ENCODE assay signal across 13 cellular contexts in the genomic region with DNA sequence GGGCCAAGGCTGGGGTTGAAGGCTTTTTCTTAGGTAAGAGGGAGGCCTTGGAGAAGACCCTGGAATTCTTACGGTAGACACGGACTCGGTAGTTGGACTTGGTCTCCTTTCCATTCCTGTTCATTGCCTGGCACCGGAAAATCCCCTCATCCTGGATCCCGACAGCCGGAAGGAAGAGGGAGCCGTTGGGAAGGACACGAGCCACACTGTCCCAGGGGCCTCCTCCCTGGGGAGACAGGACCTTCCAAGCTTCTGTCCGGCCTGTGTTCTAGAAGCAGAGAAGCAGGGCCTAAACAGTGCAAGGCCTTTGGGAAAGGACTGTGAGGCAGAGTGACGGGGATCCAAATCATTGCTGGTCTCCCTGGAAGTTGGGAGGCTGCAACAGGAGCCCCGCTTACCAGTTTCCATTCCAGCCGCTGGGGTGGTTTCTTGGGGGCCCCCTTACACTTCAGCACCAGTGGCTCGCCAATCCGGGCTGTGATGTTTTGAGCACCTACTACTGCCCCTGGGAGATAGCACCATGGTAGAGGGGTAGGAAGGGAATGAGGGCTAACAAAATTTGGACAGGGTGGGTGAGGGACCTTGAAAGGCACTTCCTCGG. TPM values are rescaled to one million over a fixed set of nuclear protein-coding genes. Genes with fewer than 3 reads are reported as not detected.
A peak's percentile ranks its signal among the peaks of the same experiment; 100 is the strongest.
DNase-seq lines count a peak whose midpoint lies in the region; ATAC-seq and TF ChIP-seq lines count a peak whose summit lies in the region.
"Had no signal": no experiment of that assay in that cellular context is flagged by ENCODE, and none has a peak within 500 bp of the region (broad histone marks: within the 10 kb centered on the region; RNA-seq: fewer than 3 reads in every experiment).

No MANE protein-coding gene starts in this region.

- intact Hi-C loops in CD4-positive, alpha-beta memory T cell (cut with micrococcal nuclease): no loop called here
- intact Hi-C loops in left ventricle myocardium superior (cut with micrococcal nuclease): no loop called here
- intact Hi-C loops in sigmoid colon (cut with DNase I): no loop called here

- TF ChIP-seq EP300 in sigmoid colon (IDR thresholded peaks at IDR 0.05): no peak

- H3K4me1 ChIP-seq in CD4-positive, alpha-beta memory T cell (ENCODE audit: insufficient read depth, low read length): peaks cover 88% of the 10 kb centered on the region
- H3K4me1 ChIP-seq in HEK293 (ENCODE audit: control insufficient read depth, insufficient read depth, low read length) (peaks cover 7% of the 10 kb centered on the region), sigmoid colon (peaks cover 0 to 77% (median 51%) of the 10 kb centered on the region in 4 donors)

- TF ChIP-seq CTCF in HEK293 (tag by site-specific recombination; IDR thresholded peaks at IDR 0.05) (no peak), sigmoid colon (IDR thresholded peaks at IDR 0.05) (no peak)

- CTCF ChIA-PET in CD4-positive, alpha-beta memory T cell (lab: Charles Lee; ENCODE audit: partially characterized antibody): no interaction called here
- CTCF ChIA-PET in HEK293 (lab: Yijun Ruan, JAX): interaction anchor here (2.1 kb wide), 1 partner anchor 12 kb away, joined by 9 read pairs; no protein-coding TSS in a partner anchor

- H3K36me3 ChIP-seq in CD4-positive, alpha-beta memory T cell (ENCODE audit: insufficient read depth, low read length): peaks cover 60% of the 10 kb centered on the region
- H3K36me3 ChIP-seq in HEK293 (ENCODE audit: control insufficient read depth in 2 of 2, insufficient read depth in 1 of 2, low read length in 2 of 2): peaks cover 0 to 73% of the 10 kb centered on the region in 2 experiments; a peak in 2 of 3 replicates
- peaks cover 13 to 66% (median 23%) of the 10 kb centered on the region in 4 donors for H3K36me3 ChIP-seq in sigmoid colon

- peak in 1 of 5 donors; percentile 23 for DNase-seq in CD4-positive, alpha-beta memory T cell
- DNase-seq in left ventricle myocardium superior (peak; percentile 47), sigmoid colon (no peak), GF-D8 (lab: John Stamatoyannopoulos, UW) (no peak)
- no peak for DNase-seq in activated CD4-positive, CD25-positive, alpha-beta regulatory T cell treated with anti-CD3 and anti-CD28 coated beads, Interleukin-2, amount 50 U/mL, for 72 hours
- DNase-seq: dermis blood vessel endothelial cell, mucosa of descending colon, SHP77 treated with DMSO at 0.1 percent for 48 hours had no signal

- peaks cover 36 to 59% of the 10 kb centered on the region in 2 donors for H3K36me3 Mint-ChIP-seq in CD4-positive, alpha-beta memory T cell

- H3K9me3 ChIP-seq in CD4-positive, alpha-beta memory T cell (ENCODE audit: control insufficient read depth in 1 of 2, low read length in 2 of 2): no peaks in the 10 kb centered on the region
- H3K9me3 ChIP-seq in HEK293 (ENCODE audit: control insufficient read depth, insufficient read depth, low read depth, low read length): no peaks in the 10 kb centered on the region
- H3K9me3 ChIP-seq in sigmoid colon: no peaks in the 10 kb centered on the region
- H3K9me3 ChIP-seq: adrenal gland, mucosa of descending colon had no signal

- ATAC-seq in left ventricle myocardium superior (no peak), GM19328 (IDR thresholded peaks at IDR 0.05; ENCODE audit: unreplicated experiment) (no peak), GM21825 (IDR thresholded peaks at IDR 0.05; ENCODE audit: unreplicated experiment) (no peak)
- ATAC-seq: mucosa of descending colon had no signal

- no peaks in the 10 kb centered on the region for H3K27me3 ChIP-seq in CD4-positive, alpha-beta memory T cell (ENCODE audit: insufficient read depth, low read length)
- H3K27me3 ChIP-seq in sigmoid colon: no peaks in the 10 kb centered on the region
- H3K27me3 ChIP-seq: adrenal gland had no signal

- H3K4me3 Mint-ChIP-seq in CD4-positive, alpha-beta memory T cell: no peak overlapping the region

- H3K27me3 Mint-ChIP-seq in CD4-positive, alpha-beta memory T cell: no peaks in the 10 kb centered on the region

- peak overlapping the region in 5 of 7 donors; percentile 41 to 73 (median 60) for H3K27ac Mint-ChIP-seq in CD4-positive, alpha-beta memory T cell

- no peak for TF ChIP-seq POLR2A in sigmoid colon (IDR thresholded peaks at IDR 0.05)

- H3K27ac ChIP-seq in CD4-positive, alpha-beta memory T cell (ENCODE audit: low read depth, low read length): peak overlapping the region; percentile 70
- H3K27ac ChIP-seq in HEK293 (ENCODE audit: extremely low read depth, low read depth, low read length) (no peak overlapping the region), sigmoid colon (peak overlapping the region; percentile 83 to 100 (median 96))
- H3K27ac ChIP-seq: HL-60 had no signal

- H3K4me3 ChIP-seq in CD4-positive, alpha-beta memory T cell (ENCODE audit: low read length in 2 of 2): no peak overlapping the region
- H3K4me3 ChIP-seq in HEK293 (ENCODE audit: low read depth, low read length) (no peak overlapping the region), sigmoid colon (no peak overlapping the region)
- H3K4me3 ChIP-seq: adrenal gland, mucosa of descending colon had no signal

- POLR2A ChIA-PET in CD4-positive, alpha-beta memory T cell (lab: Charles Lee; ENCODE audit: partially characterized antibody): interaction anchor here (1.0 to 8.4 kb wide), 2 partner anchors 8 to 56 kb away, joined by 4 to 408 read pairs; partner anchors contain the start of genes ATF6B, GPSM3 and PBX2
- POLR2A ChIA-PET in HEK293 (lab: Yijun Ruan, JAX): interaction anchor here (3.0 kb wide), 1 partner anchor 11 kb away, joined by 19 read pairs; no protein-coding TSS in a partner anchor

- 85 to 88% methylated on average over 15 of the region's 15 CpGs for WGBS in sigmoid colon, 2 donors

- H3K4me1 Mint-ChIP-seq in CD4-positive, alpha-beta memory T cell: peaks cover 41 to 66% (median 50%) of the 10 kb centered on the region in 4 donors

- peaks cover 0 to 2% (median 0%) of the 10 kb centered on the region in 8 donors for H3K9me3 Mint-ChIP-seq in CD4-positive, alpha-beta memory T cell

TF ChIP-seq in HEK293, 187 proteins besides CTCF, POLR2A, EP300 and RAD21:
- 0 out of 2 replicates have a peak, but pooled peaks have one; percentile 16 for TF ChIP-seq IKZF3 (tag by site-specific recombination; IDR thresholded peaks at IDR 0.05)
- TF ChIP-seq ZNF23 (tag by site-specific recombination; IDR thresholded peaks at IDR 0.05; ENCODE audit: borderline replicate concordance): no peak
- TF ChIP-seq MYNN (tag by site-specific recombination; IDR thresholded peaks at IDR 0.05; ENCODE audit: borderline replicate concordance): no peak
- TF ChIP-seq, protein P1, sequence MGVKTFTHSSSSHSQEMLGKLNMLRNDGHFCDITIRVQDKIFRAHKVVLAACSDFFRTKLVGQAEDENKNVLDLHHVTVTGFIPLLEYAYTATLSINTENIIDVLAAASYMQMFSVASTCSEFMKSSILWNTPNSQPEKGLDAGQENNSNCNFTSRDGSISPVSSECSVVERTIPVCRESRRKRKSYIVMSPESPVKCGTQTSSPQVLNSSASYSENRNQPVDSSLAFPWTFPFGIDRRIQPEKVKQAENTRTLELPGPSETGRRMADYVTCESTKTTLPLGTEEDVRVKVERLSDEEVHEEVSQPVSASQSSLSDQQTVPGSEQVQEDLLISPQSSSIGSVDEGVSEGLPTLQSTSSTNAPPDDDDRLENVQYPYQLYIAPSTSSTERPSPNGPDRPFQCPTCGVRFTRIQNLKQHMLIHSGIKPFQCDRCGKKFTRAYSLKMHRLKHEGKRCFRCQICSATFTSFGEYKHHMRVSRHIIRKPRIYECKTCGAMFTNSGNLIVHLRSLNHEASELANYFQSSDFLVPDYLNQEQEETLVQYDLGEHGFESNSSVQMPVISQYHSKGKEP (tag by site-specific recombination; IDR thresholded peaks at IDR 0.05): no peak
- no peak for TF ChIP-seq ZNF416 (tag by site-specific recombination; IDR thresholded peaks at IDR 0.05)
- no peak for TF ChIP-seq ZNF19 (tag by site-specific recombination; IDR thresholded peaks at IDR 0.05; ENCODE audit: low read depth)
TF ChIP-seq in HEK293: peak in this region for 1.

RNA-seq across cellular contexts. Expression of gene AGER, which starts 0.5 kb away (rescaled TPM):
- 10 to 100 TPM; 74.8 to 77.3 TPM for total RNA-seq in CD4-positive, alpha-beta memory T cell
- polyA plus RNA-seq in CD4-positive, alpha-beta memory T cell: under 1 TPM in 1 of 2 donors, not detected in 1; 0.62 TPM
- total RNA-seq in left ventricle myocardium superior (3.0 TPM), sigmoid colon (1 to 10 TPM; 1.9 to 8.9 (median 5.3) TPM)
- 10 to 100 TPM in 1 of 3 donors, 1 to 10 TPM in 1, not detected in 1; 2.4 to 10.6 TPM for polyA plus RNA-seq in sigmoid colon

RNA-seq across cellular contexts. Expression of gene RNF5, which starts 5.4 kb away (rescaled TPM):
- total RNA-seq in CD4-positive, alpha-beta memory T cell: 10 to 100 TPM; 44.2 to 47.7 TPM
- 100 to 1,000 TPM; 102 to 129 TPM for polyA plus RNA-seq in CD4-positive, alpha-beta memory T cell
- 94.1 TPM for total RNA-seq in left ventricle myocardium superior
- total RNA-seq in sigmoid colon: 100 to 1,000 TPM in 2 of 4 donors, 10 to 100 TPM in 2; 61.5 to 118 (median 95.1) TPM
- 100 to 1,000 TPM in 2 of 3 donors, 10 to 100 TPM in 1; 95.2 to 220 (median 189) TPM for polyA plus RNA-seq in sigmoid colon

RNA-seq across cellular contexts. Expression of gene PBX2, which starts 6.4 kb away (rescaled TPM):
- 100 to 1,000 TPM; 188 to 192 TPM for total RNA-seq in CD4-positive, alpha-beta memory T cell
- polyA plus RNA-seq in CD4-positive, alpha-beta memory T cell: 1 to 10 TPM in 1 of 2 donors, under 1 TPM in 1; 0.57 to 1.8 TPM
- total RNA-seq in left ventricle myocardium superior: 46.5 TPM
- 10 to 100 TPM; 53.6 to 67.7 (median 57.0) TPM for total RNA-seq in sigmoid colon
- polyA plus RNA-seq in sigmoid colon: 10 to 100 TPM; 16.6 to 55.2 (median 19.8) TPM

RNA-seq across cellular contexts. Expression of gene AGPAT1, which starts 7.7 kb away (rescaled TPM):
- 10 to 100 TPM; 32.2 to 32.8 TPM for total RNA-seq in CD4-positive, alpha-beta memory T cell
- 10 to 100 TPM; 15.3 to 16.4 TPM for polyA plus RNA-seq in CD4-positive, alpha-beta memory T cell
- total RNA-seq in left ventricle myocardium superior (49.7 TPM), sigmoid colon (10 to 100 TPM; 32.4 to 45.7 (median 36.5) TPM)
- polyA plus RNA-seq in sigmoid colon: 10 to 100 TPM; 36.6 to 54.2 (median 37.9) TPM

RNA-seq across cellular contexts. Expression of gene GPSM3, which starts 8.9 kb away (rescaled TPM):
- total RNA-seq in CD4-positive, alpha-beta memory T cell: 100 to 1,000 TPM; 309 to 313 TPM
- polyA plus RNA-seq in CD4-positive, alpha-beta memory T cell: 100 to 1,000 TPM; 110 to 165 TPM
- 5.9 TPM for total RNA-seq in left ventricle myocardium superior
- total RNA-seq in sigmoid colon: 10 to 100 TPM in 3 of 4 donors, 1 to 10 TPM in 1; 5.0 to 13.3 (median 10.4) TPM
- polyA plus RNA-seq in sigmoid colon: 10 to 100 TPM; 15.5 to 56.2 (median 15.6) TPM

Comparison
In these comparisons a context has a peak if more than half of its experiments do, and no peak if none do; other contexts are left out.
1. RNA of gene AGER, which starts 0.5 kb away (total RNA-seq): 74.8 to 77.3 TPM in CD4-positive, alpha-beta memory T cell; 1.9 to 8.9 TPM in sigmoid colon and 3.0 TPM in left ventricle myocardium superior (single experiment); every median in the first group is over 4 times any median in the second.